In genomic region chr9:33919276-33919897, GRCh38 we compare ENCODE assay signal across 16 cellular contexts.
A peak's percentile ranks its signal among the peaks of the same experiment; 100 is the strongest.
DNase-seq lines count a peak whose midpoint lies in the region; ATAC-seq, FAIRE-seq and TF ChIP-seq lines count a peak whose summit lies in the region.
"Had no signal": no experiment of that assay in that cellular context is flagged by ENCODE, and none has a peak within 500 bp of the region (broad histone marks: within the 10 kb centered on the region; RNA-seq: fewer than 3 reads in every experiment).

No MANE protein-coding gene starts in this region.

- H4K20me1 ChIP-seq in BLaER1, result peaks cover 99% of the 10 kb centered on the region

- no peaks in the 10 kb centered on the region for H3K27me3 ChIP-seq in BLaER1
- no peaks in the 10 kb centered on the region for H3K27me3 ChIP-seq in lower lobe of right lung (ENCODE audit: low read depth)
- no peaks in the 10 kb centered on the region for H3K27me3 ChIP-seq in small intestine (ENCODE audit: control insufficient read depth in 2 of 2, insufficient read depth in 2 of 2, low read length in 2 of 2)
- H3K27me3 ChIP-seq: gastrocnemius medialis, tibial artery had no signal

- no peak overlapping the region for H3K4me3 ChIP-seq in BLaER1
- no peak overlapping the region for H3K4me3 ChIP-seq in lower lobe of right lung
- H3K4me3 ChIP-seq in mucosa of descending colon, result no peak overlapping the region
- no peak overlapping the region for H3K4me3 ChIP-seq in small intestine (ENCODE audit: low read depth in 1 of 2, low read length in 2 of 2)
- H3K4me3 ChIP-seq: gastrocnemius medialis, psoas muscle, tibial artery had no signal

- ATAC-seq in lower lobe of right lung, result no peak
- ATAC-seq in mucosa of descending colon, result no peak
- ATAC-seq: gastrocnemius medialis, psoas muscle had no signal

- no peak overlapping the region for H3K9ac ChIP-seq in BLaER1

- H3K36me3 ChIP-seq in BLaER1 (peaks cover 100% of the 10 kb centered on the region), lower lobe of right lung (peaks cover 99% of the 10 kb centered on the region), mucosa of descending colon (ENCODE audit: low read depth) (no peaks in the 10 kb centered on the region), small intestine (ENCODE audit: control insufficient read depth in 2 of 2, insufficient read depth in 2 of 2, low read length in 2 of 2) (peaks cover 11 to 22% of the 10 kb centered on the region in 2 donors)

- H3K27ac ChIP-seq in 22Rv1, result peak overlapping the region; percentile 47
- 0 out of 2 replicates have a peak overlapping the region, but pooled peaks have one; percentile 0 for H3K27ac ChIP-seq in BLaER1
- peak overlapping the region; percentile 30; the same call in 1 of the 2 replicates for H3K27ac ChIP-seq in VCaP
- peak overlapping the region; percentile 6 for H3K27ac ChIP-seq in lower lobe of right lung
- H3K27ac ChIP-seq in small intestine (ENCODE audit: low read depth in 1 of 2, low read length in 1 of 2), result no peak overlapping the region
- H3K27ac ChIP-seq: psoas muscle, tibial artery had no signal

- no peak overlapping the region for H3K4me2 ChIP-seq in BLaER1

- H3K9me3 ChIP-seq in BLaER1, result no peaks in the 10 kb centered on the region
- H3K9me3 ChIP-seq in lower lobe of right lung, result no peaks in the 10 kb centered on the region
- H3K9me3 ChIP-seq in mucosa of descending colon, result no peaks in the 10 kb centered on the region
- H3K9me3 ChIP-seq in small intestine (ENCODE audit: control insufficient read depth, low read depth), result no peaks in the 10 kb centered on the region
- H3K9me3 ChIP-seq: gastrocnemius medialis, psoas muscle, tibial artery had no signal

- WGBS in small intestine, 3 donors, result 88 to 93% (median 92%) methylated on average over 6 of the region's 6 CpGs

- DNase-seq in lower lobe of right lung (no peak), mucosa of descending colon (no peak), small intestine (no peak), NCI-H748 (lab: John Stamatoyannopoulos, UW; ENCODE audit: unreplicated experiment) (no peak)
- DNase-seq: activated gamma-delta T cell treated with Interleukin-2 at 50 U/mL for 16 hours, C1 segment of cervical spinal cord, gastrocnemius medialis, KG1, mesendoderm, NCI-H1105, psoas muscle, tibial artery had no signal

- TF ChIP-seq CTCF in 22Rv1 (IDR thresholded peaks at IDR 0.05), result no peak
- TF ChIP-seq CTCF in VCaP (conservative IDR thresholded peaks at IDR 0.05), result no peak
- no peak for TF ChIP-seq CTCF in lower lobe of right lung (IDR thresholded peaks at IDR 0.05)
- no peak for TF ChIP-seq CTCF in mucosa of descending colon (IDR thresholded peaks at IDR 0.05)

- H3K4me1 ChIP-seq in BLaER1 (peaks cover 19% of the 10 kb centered on the region), lower lobe of right lung (no peaks in the 10 kb centered on the region), mucosa of descending colon (ENCODE audit: low read depth) (no peaks in the 10 kb centered on the region), small intestine (ENCODE audit: control insufficient read depth in 2 of 2, insufficient read depth in 1 of 2, low read depth in 1 of 2, low read length in 1 of 2) (no peaks in the 10 kb centered on the region)
- H3K4me1 ChIP-seq: tibial artery had no signal

- FAIRE-seq in small intestine (lab: Jason Lieb, UNC), result no peak
- FAIRE-seq: endometrium had no signal

- intact Hi-C loops in lower lobe of right lung (cut with DNase I) (no loop called here), mucosa of descending colon (cut with DNase I, micrococcal nuclease) (no loop called here)

Comparison
In these comparisons a context has a peak if more than half of its experiments do, and no peak if none do; other contexts are left out.
1. H3K27ac ChIP-seq: peak in 22Rv1 (single experiment), BLaER1 (single experiment), VCaP (single experiment) and lower lobe of right lung (single experiment); none in small intestine (0 of 2).